8 cellular contexts compared by ENCODE assay signal in genomic region chr12:112418248-112418595, GRCh38. TPM values are rescaled to one million over a fixed set of nuclear protein-coding genes. Genes with fewer than 3 reads are reported as not detected.
A peak's percentile ranks its signal among the peaks of the same experiment; 100 is the strongest.
DNase-seq lines count a peak whose midpoint lies in the region; ATAC-seq and TF ChIP-seq lines count a peak whose summit lies in the region.

No MANE protein-coding gene starts in this region.

- DNase-seq in CD4-positive, alpha-beta T cell, result peak in 2 of 10 experiments; percentile 2 to 6
- DNase-seq in LNCaP clone FGC (ENCODE audit: low read depth), result no peak
- peak; percentile 14 for DNase-seq in dedifferentiated amniotic fluid mesenchymal stem cell (ENCODE audit: extremely low spot score)
- DNase-seq in nephron progenitor cell, result no peak
- no peak for DNase-seq in GM20000 (ENCODE audit: low spot score)
- DNase-seq in NCI-H2029 treated with DMSO at 0.1 percent for 48 hours (lab: John Stamatoyannopoulos, UW), result no peak
- no peak for DNase-seq in NCI-H146 (lab: John Stamatoyannopoulos, UW)
- no peak for DNase-seq in inferior parietal cortex (ENCODE audit: extremely low spot score)

- H3K36me3 Mint-ChIP-seq in CD4-positive, alpha-beta T cell (ENCODE audit: low read depth), result peaks cover 6% of the 10 kb centered on the region
- no peaks in the 10 kb centered on the region for H3K36me3 Mint-ChIP-seq in nephron progenitor cell (ENCODE audit: low read depth)

- H3K27me3 ChIP-seq in CD4-positive, alpha-beta T cell (ENCODE audit: control insufficient read depth, insufficient read depth, low read length), result no peaks in the 10 kb centered on the region

- H3K4me3 ChIP-seq in LNCaP clone FGC (ENCODE audit: low read depth, low read length), result peak overlapping the region; percentile 77

- POLR2A ChIA-PET in CD4-positive, alpha-beta T cell (lab: Charles Lee), result interaction anchor here (0.6 to 1.3 kb wide), 7 partner anchors 10 to 577 kb away, joined by 3 to 4 read pairs (median 3); partner anchors contain the start of gene TRAFD1

- no peaks in the 10 kb centered on the region for H3K9me3 Mint-ChIP-seq in CD4-positive, alpha-beta T cell
- H3K9me3 Mint-ChIP-seq in nephron progenitor cell, result no peaks in the 10 kb centered on the region

- peak overlapping the region; percentile 97 for H3K4me3 Mint-ChIP-seq in CD4-positive, alpha-beta T cell
- H3K4me3 Mint-ChIP-seq in nephron progenitor cell, result peak overlapping the region; percentile 98

- H3K9me3 ChIP-seq in CD4-positive, alpha-beta T cell (ENCODE audit: control insufficient read depth, low read length), result no peaks in the 10 kb centered on the region

- CTCF ChIA-PET in CD4-positive, alpha-beta T cell (lab: Charles Lee), result no interaction called here

- H3K27ac ChIP-seq in CD4-positive, alpha-beta T cell (ENCODE audit: low read depth, low read length), result peak overlapping the region; percentile 83

- ATAC-seq in CD4-positive, alpha-beta T cell (ENCODE audit: poor library complexity), result no peak

- no peak for TF ChIP-seq CTCF in CD4-positive, alpha-beta T cell (IDR thresholded peaks at IDR 0.05)
- TF ChIP-seq CTCF in LNCaP clone FGC (IDR thresholded peaks at IDR 0.05; ENCODE audit: control insufficient read depth, extremely low read depth, insufficient read depth) (no peak), nephron progenitor cell (IDR thresholded peaks at IDR 0.05) (no peak), GM20000 (IDR thresholded peaks at IDR 0.05; ENCODE audit: extremely low read depth, missing control alignments) (no peak)

- H3K27me3 Mint-ChIP-seq in CD4-positive, alpha-beta T cell, result no peaks in the 10 kb centered on the region
- H3K27me3 Mint-ChIP-seq in nephron progenitor cell (ENCODE audit: low read depth, poor library complexity), result peaks cover 4% of the 10 kb centered on the region

- intact Hi-C loops in CD4-positive, alpha-beta T cell (cut with DNase I, micrococcal nuclease), result loop anchor here (1.0 to 5.0 kb wide), 4 partner anchors 8 to 819 kb away; partner anchors contain the start of genes ATXN2 (in 1 of the 2), MAPKAPK5 (in 1 of the 2) and RPL6 (in 1 of the 2)

- peaks cover 40% of the 10 kb centered on the region for H3K4me1 Mint-ChIP-seq in CD4-positive, alpha-beta T cell (ENCODE audit: low read depth)
- peaks cover 32% of the 10 kb centered on the region for H3K4me1 Mint-ChIP-seq in nephron progenitor cell

- peak overlapping the region; percentile 99 for H3K27ac Mint-ChIP-seq in CD4-positive, alpha-beta T cell
- peak overlapping the region; percentile 98 for H3K27ac Mint-ChIP-seq in nephron progenitor cell

RNA-seq across cellular contexts. Expression of gene PTPN11, which starts 0.5 kb away (rescaled TPM):
- total RNA-seq in CD4-positive, alpha-beta T cell, result 10 to 100 TPM; 44.6 to 46.4 TPM

RNA-seq across cellular contexts. Expression of gene RPL6, which starts 8.8 kb away (rescaled TPM):
- total RNA-seq in CD4-positive, alpha-beta T cell, result 1,000 to 10,000 TPM; 1,794 to 1,807 TPM

RNA-seq across cellular contexts. Expression of gene HECTD4, which starts 36.0 kb away (rescaled TPM):
- 10 to 100 TPM; 40.2 to 43.3 TPM for total RNA-seq in CD4-positive, alpha-beta T cell
